19 cellular contexts compared by ENCODE assay signal in genomic region chr7:309586-310228, GRCh38. TPM values are rescaled to one million over a fixed set of nuclear protein-coding genes. Genes with fewer than 3 reads are reported as not detected.
DNase-seq lines count a peak whose midpoint lies in the region; ATAC-seq, FAIRE-seq and TF ChIP-seq lines count a peak whose summit lies in the region.
"Had no signal": no experiment of that assay in that cellular context is flagged by ENCODE, and none has a peak within 500 bp of the region (broad histone marks: within the 10 kb centered on the region; RNA-seq: fewer than 3 reads in every experiment).

No MANE protein-coding gene starts in this region.

- peak in 3 of 5 donors; percentile 14 to 31 (median 17) for DNase-seq in heart left ventricle
- no peak for DNase-seq in left ventricle myocardium superior
- DNase-seq in D341Med (ENCODE audit: low spot score), result peak; percentile 19
- peak; percentile 41 for DNase-seq in kidney
- DNase-seq in spleen, result peak; percentile 45
- DNase-seq in NCI-H345 treated with DMSO at 0.1 percent for 48 hours (lab: John Stamatoyannopoulos, UW; ENCODE audit: unreplicated experiment), result no peak
- no peak for DNase-seq in putamen (ENCODE audit: low spot score)
- DNase-seq: ACHN; C1 segment of cervical spinal cord; CD4-positive, alpha-beta memory T cell; COR-L47; DMS53; GF-D8 had no signal

- no peak for FAIRE-seq in kidney (lab: Jason Lieb, UNC)
- FAIRE-seq: GM19239 had no signal

- H3K9me3 ChIP-seq in heart left ventricle (peaks cover 0 to 15% (median 4%) of the 10 kb centered on the region in 12 donors), kidney (ENCODE audit: control insufficient read depth in 1 of 2, low read length in 2 of 2) (no peaks in the 10 kb centered on the region), spleen (peaks cover 0 to 16% (median 8%) of the 10 kb centered on the region in 8 donors)

- H3K27me3 ChIP-seq in heart left ventricle (peaks cover 0 to 16% (median 0%) of the 10 kb centered on the region in 9 donors), spleen (replicated peaks in 1 of 7) (peaks cover 0 to 39% (median 0%) of the 10 kb centered on the region in 7 donors)

- TF ChIP-seq POLR2A in heart left ventricle (IDR thresholded peaks at IDR 0.05) (no peak), spleen (IDR thresholded peaks at IDR 0.05) (no peak)

- H3K4me3 ChIP-seq in heart left ventricle (no peak overlapping the region), kidney (ENCODE audit: low read length in 2 of 2) (no peak overlapping the region), spleen (no peak overlapping the region)

- WGBS in heart left ventricle, 4 donors, result 87 to 91% (median 90%) methylated on average over 19 of the region's 19 CpGs
- WGBS in spleen, 5 donors, result 90 to 94% (median 92%) methylated on average over 17 to 19 of the region's 19 CpGs

- H3K9ac ChIP-seq in kidney (ENCODE audit: low read length in 2 of 2), result no peak overlapping the region

- no peak for TF ChIP-seq CTCF in heart left ventricle (IDR thresholded peaks at IDR 0.05)
- TF ChIP-seq CTCF in kidney (IDR thresholded peaks at IDR 0.05; ENCODE audit: borderline replicate concordance, extremely low read depth, insufficient read depth), result no peak
- TF ChIP-seq CTCF in spleen (IDR thresholded peaks at IDR 0.05 in 8 of 11, conservative IDR thresholded peaks at IDR 0.05 in 3 of 11), result no peak

- ATAC-seq in heart left ventricle (no peak), left ventricle myocardium superior (no peak), GM21723 (IDR thresholded peaks at IDR 0.05; ENCODE audit: unreplicated experiment) (no peak)
- ATAC-seq: HCT116 had no signal

- no peak overlapping the region for H3K27ac ChIP-seq in heart left ventricle
- no peak overlapping the region for H3K27ac ChIP-seq in kidney (ENCODE audit: low read depth in 2 of 2, low read length in 2 of 2)
- H3K27ac ChIP-seq in spleen, result no peak overlapping the region
- H3K27ac ChIP-seq: HL-60 had no signal

- intact Hi-C loops in heart left ventricle (cut with DNase I) (no loop called here), left ventricle myocardium superior (cut with micrococcal nuclease) (no loop called here), kidney (cut with DNase I) (no loop called here), spleen (cut with DNase I; ENCODE audit: low total_unique reads) (no loop called here)

- no peaks in the 10 kb centered on the region for H3K36me3 ChIP-seq in heart left ventricle
- H3K36me3 ChIP-seq in kidney (ENCODE audit: control insufficient read depth in 1 of 2, insufficient read depth in 2 of 2, low read length in 2 of 2), result no peaks in the 10 kb centered on the region
- H3K36me3 ChIP-seq in spleen, result no peaks in the 10 kb centered on the region

- H3K4me1 ChIP-seq in heart left ventricle (no peaks in the 10 kb centered on the region), kidney (ENCODE audit: control insufficient read depth in 1 of 2, insufficient read depth in 1 of 2, low read depth in 1 of 2, low read length in 2 of 2) (no peaks in the 10 kb centered on the region), spleen (no peaks in the 10 kb centered on the region)

RNA-seq across cellular contexts. Expression of gene FOXL3, which starts 19.7 kb away (rescaled TPM):
- total RNA-seq in heart left ventricle (not detected), left ventricle myocardium superior (not detected), kidney (not detected), spleen (not detected)
- polyA plus RNA-seq in heart left ventricle (not detected), kidney (ENCODE audit: insufficient read depth, low read depth, low replicate concordance) (not detected), spleen (not detected)
- total RNA-seq: A172; CD4-positive, alpha-beta memory T cell; H4 had no signal
- polyA plus RNA-seq: CD4-positive, alpha-beta memory T cell had no signal

Comparison
In these comparisons a context has a peak if more than half of its experiments do, and no peak if none do; other contexts are left out.
1. DNase-seq: peak in heart left ventricle (3 of 5), D341Med (single experiment), kidney (single experiment) and spleen (single experiment); none in left ventricle myocardium superior (single experiment), NCI-H345 treated with DMSO at 0.1 percent for 48 hours (single experiment) and putamen (single experiment).